21 cellular contexts compared by ENCODE assay signal in genomic region chr1:200179126-200179780, GRCh38.
DNase-seq lines count a peak whose midpoint lies in the region; ATAC-seq and TF ChIP-seq lines count a peak whose summit lies in the region.
"Had no signal": no experiment of that assay in that cellular context is flagged by ENCODE, and none has a peak within 500 bp of the region (broad histone marks: within the 10 kb centered on the region; RNA-seq: fewer than 3 reads in every experiment).

No MANE protein-coding gene starts in this region.

- H3K9me3 Mint-ChIP-seq in MCF 10A (ENCODE audit: unreplicated experiment) (no peaks in the 10 kb centered on the region), type B pancreatic cell (no peaks in the 10 kb centered on the region)
- H3K9me3 Mint-ChIP-seq: CD8-positive, alpha-beta T cell had no signal

- POLR2A ChIA-PET in MCF 10A (lab: Yijun Ruan, JAX) = no interaction called here

- H3K36me3 Mint-ChIP-seq in MCF 10A (ENCODE audit: insufficient read depth, unreplicated experiment) (no peaks in the 10 kb centered on the region), type B pancreatic cell (no peaks in the 10 kb centered on the region)
- H3K36me3 Mint-ChIP-seq: CD8-positive, alpha-beta T cell had no signal

- DNase-seq in MCF 10A (ENCODE audit: unreplicated experiment) (peak; percentile 19), mammary epithelial cell (no peak), astrocyte of the spinal cord (ENCODE audit: low read depth, low spot score) (peak; percentile 41), fibroblast of pulmonary artery (ENCODE audit: low read depth) (peak; percentile 22), mucosa of descending colon (no peak), dorsolateral prefrontal cortex (no peak), type B pancreatic cell (ENCODE audit: extremely low spot score, unreplicated experiment) (no peak)
- DNase-seq: activated CD4-positive, CD25-positive, alpha-beta regulatory T cell; activated gamma-delta T cell; CD8-positive, alpha-beta T cell; Karpas-422; NCI-H1417 treated with DMSO at 0.1 percent for 48 hours; NCI-H2171 treated with DMSO at 0.1 percent for 48 hours; stimulated activated naive CD8-positive, alpha-beta T cell treated with anti-CD3 and anti-CD28 coated beads, Interleukin-15, Interleukin-2, amounts not matched to agents 100 U/mL and 50 U/mL, for 24 hours; T-helper 2 cell; trophoblast cell had no signal

- H3K27ac Mint-ChIP-seq in MCF 10A (ENCODE audit: low read depth, unreplicated experiment) (no peak overlapping the region), type B pancreatic cell (no peak overlapping the region)
- H3K27ac Mint-ChIP-seq: CD8-positive, alpha-beta T cell; GM23338 had no signal

- no peaks in the 10 kb centered on the region for H3K9me3 ChIP-seq in mammary epithelial cell (replicated peaks; ENCODE audit: insufficient read depth, low read length)
- no peaks in the 10 kb centered on the region for H3K9me3 ChIP-seq in mucosa of descending colon
- H3K9me3 ChIP-seq: ascending aorta had no signal

- in situ Hi-C loops in mammary epithelial cell (cut with MboI; ENCODE audit: low sequenced_read_pairs in 2 of 2) = no loop called here
- in situ Hi-C loops in astrocyte of the spinal cord (cut with HindIII; ENCODE audit: low sequenced_read_pairs) = no loop called here

- intact Hi-C loops in MCF 10A (cut with micrococcal nuclease) = no loop called here
- intact Hi-C loops in mammary epithelial cell (cut with micrococcal nuclease) = no loop called here
- intact Hi-C loops in mucosa of descending colon (cut with DNase I, micrococcal nuclease) = no loop called here
- intact Hi-C loops in dorsolateral prefrontal cortex (cut with DNase I) = no loop called here

- BruUV-seq in MCF 10A (replicated peaks; lab: Mats Ljungman, UMichigan) = no TSS peak
- no TSS peak for BruUV-seq in mammary epithelial cell (replicated peaks; lab: Mats Ljungman, UMichigan)

- TF ChIP-seq CTCF in MCF 10A (IDR thresholded peaks at IDR 0.05; ENCODE audit: unreplicated experiment) = no peak
- TF ChIP-seq CTCF in mammary epithelial cell (conservative IDR thresholded peaks at IDR 0.05 in 1 of 2, IDR thresholded peaks at IDR 0.05 in 1 of 2; ENCODE audit: extremely low read depth in 1 of 2, insufficient read depth in 1 of 2, low read depth in 1 of 2, low read length in 2 of 2) = no peak
- TF ChIP-seq CTCF in astrocyte of the spinal cord (IDR thresholded peaks at IDR 0.05; ENCODE audit: low read depth, low read length) = no peak
- TF ChIP-seq CTCF in fibroblast of pulmonary artery (IDR thresholded peaks at IDR 0.05; ENCODE audit: low read length, missing control alignments) = no peak
- TF ChIP-seq CTCF in mucosa of descending colon (IDR thresholded peaks at IDR 0.05) = no peak
- no peak for TF ChIP-seq CTCF in dorsolateral prefrontal cortex (IDR thresholded peaks at IDR 0.05 in 54 of 56, conservative IDR thresholded peaks at IDR 0.05 in 2 of 56; ENCODE audit: low read depth in 1 of 56, partially characterized antibody in 56 of 56)
- TF ChIP-seq CTCF in type B pancreatic cell (conservative IDR thresholded peaks at IDR 0.05) = no peak

- H3K4me2 ChIP-seq in mammary epithelial cell (ENCODE audit: insufficient read depth, low read depth, low read length) = no peak overlapping the region
- H3K4me2 ChIP-seq: GM23338 had no signal

- dilution Hi-C loops in mammary epithelial cell (cut with HindIII; ENCODE audit: low sequenced_read_pairs) = no loop called here

- 66% methylated on average over 8 of the region's 8 CpGs for WGBS in mammary epithelial cell (ENCODE audit: low coverage, missing lambda C conversion rate)

- no peaks in the 10 kb centered on the region for H3K36me3 ChIP-seq in mammary epithelial cell (ENCODE audit: insufficient read depth, low read length)
- no peaks in the 10 kb centered on the region for H3K36me3 ChIP-seq in mucosa of descending colon (ENCODE audit: low read depth)
- H3K36me3 ChIP-seq: ascending aorta had no signal

- no peaks in the 10 kb centered on the region for H3K79me2 ChIP-seq in mammary epithelial cell (ENCODE audit: insufficient read depth, low read length)

- CTCF ChIA-PET in MCF 10A (lab: Yijun Ruan, JAX) (interaction anchor here (0.6 to 2.3 kb wide), 3 partner anchors 39 to 494 kb away, joined by 3 to 6 read pairs (median 4); no protein-coding TSS in a partner anchor), mammary epithelial cell (lab: Charles Lee; ENCODE audit: low non-redundant PET) (no interaction called here)

- H3K4me1 ChIP-seq in mammary epithelial cell (ENCODE audit: insufficient read depth, low read length) (peaks cover 21% of the 10 kb centered on the region), mucosa of descending colon (ENCODE audit: low read depth) (no peaks in the 10 kb centered on the region)

- H3K4me3 ChIP-seq in mammary epithelial cell (replicated peaks in 1 of 3; ENCODE audit: insufficient read depth in 1 of 3, low read depth in 2 of 3, low read length in 3 of 3) (no peak overlapping the region), astrocyte of the spinal cord (ENCODE audit: low read depth, low read length) (no peak overlapping the region), fibroblast of pulmonary artery (replicated peaks; ENCODE audit: low read depth, low read length) (no peak overlapping the region), mucosa of descending colon (no peak overlapping the region), dorsolateral prefrontal cortex (no peak overlapping the region)
- H3K4me3 ChIP-seq: ascending aorta, GM12878, GM23338 had no signal

- peaks cover 38% of the 10 kb centered on the region for H3K4me1 Mint-ChIP-seq in MCF 10A (ENCODE audit: insufficient read depth, unreplicated experiment)
- H3K4me1 Mint-ChIP-seq in type B pancreatic cell (ENCODE audit: unreplicated experiment) = peaks cover 10% of the 10 kb centered on the region

- H3K27ac ChIP-seq in mammary epithelial cell (ENCODE audit: insufficient read depth, low read depth, low read length) (no peak overlapping the region), dorsolateral prefrontal cortex (no peak overlapping the region)
- H3K27ac ChIP-seq: 22Rv1, ascending aorta had no signal

- H3K27me3 Mint-ChIP-seq in MCF 10A (ENCODE audit: insufficient read depth, unreplicated experiment) (no peaks in the 10 kb centered on the region), type B pancreatic cell (peaks cover 3% of the 10 kb centered on the region)

- H3K4me3 Mint-ChIP-seq in MCF 10A (ENCODE audit: unreplicated experiment) (no peak overlapping the region), type B pancreatic cell (no peak overlapping the region)
- H3K4me3 Mint-ChIP-seq: CD8-positive, alpha-beta T cell; GM23338 had no signal

- no peaks in the 10 kb centered on the region for H4K20me1 ChIP-seq in mammary epithelial cell (ENCODE audit: insufficient read depth, low read length)

- H3K27me3 ChIP-seq in mammary epithelial cell (ENCODE audit: insufficient read depth, low read length) = no peaks in the 10 kb centered on the region
- peaks cover 0 to 5% (median 0%) of the 10 kb centered on the region in 45 donors for H3K27me3 ChIP-seq in dorsolateral prefrontal cortex
- H3K27me3 ChIP-seq: ascending aorta had no signal

- ATAC-seq in HG03039 (IDR thresholded peaks at IDR 0.05; ENCODE audit: unreplicated experiment) = no peak
- no peak for ATAC-seq in mucosa of descending colon
- ATAC-seq: CD8-positive, alpha-beta T cell; GM12878; GM23338; stimulated activated naive CD8-positive, alpha-beta T cell treated with anti-CD3 and anti-CD28 coated beads, Interleukin-15, Interleukin-2, amounts not matched to agents 100 U/mL and 50 U/mL, for 24 hours had no signal

- H3K9ac ChIP-seq in mammary epithelial cell (ENCODE audit: insufficient read depth, low read length) = no peak overlapping the region

- no peak overlapping the region for H2AFZ ChIP-seq in mammary epithelial cell (ENCODE audit: low read depth, low read length)
- H2AFZ ChIP-seq: GM23338 had no signal

Comparison
In these comparisons a context has a peak if more than half of its experiments do, and no peak if none do; other contexts are left out.
1. DNase-seq: peak in MCF 10A (single experiment), astrocyte of the spinal cord (single experiment) and fibroblast of pulmonary artery (single experiment); none in mammary epithelial cell (single experiment), mucosa of descending colon (0 of 3), dorsolateral prefrontal cortex (0 of 10) and type B pancreatic cell (single experiment).